In genomic region chr12:120630139-120630895, GRCh38 we compare ENCODE assay signal across 22 cellular contexts. TPM values are rescaled to one million over a fixed set of nuclear protein-coding genes. Genes with fewer than 3 reads are reported as not detected.
DNase-seq lines count a peak whose midpoint lies in the region; ATAC-seq, FAIRE-seq and TF ChIP-seq lines count a peak whose summit lies in the region.
"Had no signal": no experiment of that assay in that cellular context is flagged by ENCODE, and none has a peak within 500 bp of the region (broad histone marks: within the 10 kb centered on the region; RNA-seq: fewer than 3 reads in every experiment).

No MANE protein-coding gene starts in this region.

- intact Hi-C loops in endothelial cell of umbilical vein (cut with micrococcal nuclease): no loop called here

- DNase-seq in NCI-H1694 treated with DMSO at 0.1 percent for 48 hours (lab: John Stamatoyannopoulos, UW): peak; percentile 54
- DNase-seq in WERI-Rb-1: peak; percentile 24
- no peak for DNase-seq in endothelial cell of umbilical vein (ENCODE audit: low read depth, low spot score)
- DNase-seq in retina: peak; percentile 78
- no peak for DNase-seq in activated CD8-positive, alpha-beta memory T cell treated with anti-CD3 and anti-CD28 coated beads for 24 hours
- no peak for DNase-seq in NCI-H1930 (lab: John Stamatoyannopoulos, UW)
- DNase-seq in activated naive CD4-positive, alpha-beta T cell treated with anti-CD3 and anti-CD28 coated beads, Interleukin-2, amount 50 U/mL, for 72 hours (ENCODE audit: low spot score in 2 of 2): no peak
- DNase-seq: activated B cell treated with CpG ODN at 0.5 μM for 24 hours; activated CD4-positive, alpha-beta memory T cell treated with anti-CD3 and anti-CD28 coated beads for 36 hours; activated gamma-delta T cell; CD4-positive, alpha-beta T cell; H9; KBM-7; left ventricle myocardium superior; NCI-H2029 treated with DMSO at 0.1 percent for 48 hours; T-helper 9 cell; uterus had no signal

- no peak for ATAC-seq in activated naive CD4-positive, alpha-beta T cell treated with anti-CD3 and anti-CD28 coated beads, Interleukin-2, amount 50 U/mL, for 72 hours
- ATAC-seq: left ventricle myocardium superior had no signal

- H3K36me3 Mint-ChIP-seq in activated naive CD4-positive, alpha-beta T cell treated with anti-CD3 and anti-CD28 coated beads, Interleukin-2, amount 50 U/mL, for 72 hours: no peaks in the 10 kb centered on the region
- H3K36me3 Mint-ChIP-seq: activated CD4-positive, alpha-beta memory T cell treated with anti-CD3 and anti-CD28 coated beads for 36 hours had no signal

- H3K36me3 ChIP-seq in WERI-Rb-1 (no peaks in the 10 kb centered on the region), endothelial cell of umbilical vein (ENCODE audit: control insufficient read depth in 2 of 2, extremely low read depth in 1 of 2, insufficient read depth in 2 of 2, low read length in 2 of 2) (no peaks in the 10 kb centered on the region)
- H3K36me3 ChIP-seq: prostate gland, uterus had no signal

- POLR2A ChIA-PET in endothelial cell of umbilical vein (lab: Charles Lee): no interaction called here

- TF ChIP-seq POLR2A in endothelial cell of umbilical vein (IDR thresholded peaks at IDR 0.05; ENCODE audit: low read depth, low read length): no peak

- no peaks in the 10 kb centered on the region for H3K79me2 ChIP-seq in endothelial cell of umbilical vein (ENCODE audit: control insufficient read depth, insufficient read depth, low read length)

- no peaks in the 10 kb centered on the region for H3K9me3 Mint-ChIP-seq in activated naive CD4-positive, alpha-beta T cell treated with anti-CD3 and anti-CD28 coated beads, Interleukin-2, amount 50 U/mL, for 72 hours
- H3K9me3 Mint-ChIP-seq: activated B cell treated with CpG ODN at 0.5 μM for 24 hours; activated CD4-positive, alpha-beta memory T cell treated with anti-CD3 and anti-CD28 coated beads for 36 hours; CD4-positive, alpha-beta T cell; H9; neural crest cell had no signal

- H3K27me3 ChIP-seq in WERI-Rb-1 (ENCODE audit: insufficient read depth, low read depth, severe bottlenecking) (no peaks in the 10 kb centered on the region), endothelial cell of umbilical vein (ENCODE audit: control insufficient read depth in 2 of 2, insufficient read depth in 2 of 2, low read length in 2 of 2) (peaks cover 4 to 6% of the 10 kb centered on the region in 2 experiments)
- H3K27me3 ChIP-seq: uterus had no signal

- no peaks in the 10 kb centered on the region for H4K20me1 ChIP-seq in endothelial cell of umbilical vein (replicated peaks; ENCODE audit: control insufficient read depth, extremely low read depth, insufficient read depth, low read length)

- dilution Hi-C loops in endothelial cell of umbilical vein (cut with MboI; ENCODE audit: extremely low pct_ligation_motif_present, low sequenced_read_pairs): no loop called here

- H3K9me1 ChIP-seq in endothelial cell of umbilical vein (replicated peaks; ENCODE audit: control insufficient read depth, extremely low read depth, insufficient read depth, low read length): no peaks in the 10 kb centered on the region

- no peak overlapping the region for H3K9ac ChIP-seq in endothelial cell of umbilical vein (replicated peaks; ENCODE audit: extremely low read depth, insufficient read depth, low read length)

- TF ChIP-seq CTCF in WERI-Rb-1 (IDR thresholded peaks at IDR 0.05; ENCODE audit: low read depth, low read length): no peak
- TF ChIP-seq CTCF in endothelial cell of umbilical vein (IDR thresholded peaks at IDR 0.05; ENCODE audit: extremely low read depth in 1 of 2, insufficient read depth in 1 of 2, low read depth in 1 of 2, low read length in 2 of 2): no peak

- H3K4me3 ChIP-seq in WERI-Rb-1 (ENCODE audit: low read depth, low read length) (no peak overlapping the region), endothelial cell of umbilical vein (replicated peaks in 1 of 3; ENCODE audit: insufficient read depth in 1 of 3, low read depth in 1 of 3, low read length in 3 of 3) (no peak overlapping the region)
- H3K4me3 ChIP-seq: prostate gland, uterus had no signal

- no TSS peak for BruUV-seq in endothelial cell of umbilical vein (replicated peaks; lab: Mats Ljungman, UMichigan)

- CTCF ChIA-PET in endothelial cell of umbilical vein (lab: Charles Lee): interaction anchor here (1.7 kb wide), 1 partner anchor 10 kb away, joined by 4 read pairs; the partner anchor contains the start of gene CABP1

- H3K9me3 ChIP-seq in WERI-Rb-1 (ENCODE audit: severe bottlenecking) (no peaks in the 10 kb centered on the region), endothelial cell of umbilical vein (replicated peaks; ENCODE audit: control insufficient read depth, insufficient read depth, low read length) (no peaks in the 10 kb centered on the region)
- H3K9me3 ChIP-seq: prostate gland, uterus had no signal

- H3K27ac Mint-ChIP-seq in activated naive CD4-positive, alpha-beta T cell treated with anti-CD3 and anti-CD28 coated beads, Interleukin-2, amount 50 U/mL, for 72 hours: peak overlapping the region in 1 of 2 donors; percentile 20
- H3K27ac Mint-ChIP-seq: activated B cell treated with CpG ODN at 0.5 μM for 24 hours; activated CD4-positive, alpha-beta memory T cell treated with anti-CD3 and anti-CD28 coated beads for 36 hours; CD4-positive, alpha-beta T cell; H9 had no signal

- no peak for FAIRE-seq in endothelial cell of umbilical vein (lab: Jason Lieb, UNC)

- H2AFZ ChIP-seq in endothelial cell of umbilical vein (ENCODE audit: low read depth, low read length): no peak overlapping the region

- no peak overlapping the region for H3K4me2 ChIP-seq in endothelial cell of umbilical vein (ENCODE audit: insufficient read depth, low read length)

- H3K27ac ChIP-seq in WERI-Rb-1: no peak overlapping the region
- H3K27ac ChIP-seq in endothelial cell of umbilical vein (ENCODE audit: insufficient read depth, low read depth, low read length): no peak overlapping the region
- H3K27ac ChIP-seq: prostate gland, RWPE1, uterus had no signal

- H3K4me1 ChIP-seq in endothelial cell of umbilical vein (ENCODE audit: control insufficient read depth, extremely low read depth, insufficient read depth, low read length): no peaks in the 10 kb centered on the region
- H3K4me1 ChIP-seq: prostate gland, uterus had no signal

TF ChIP-seq in endothelial cell of umbilical vein, 7 proteins besides CTCF, POLR2A, EP300 and RAD21:
- TF ChIP-seq GATA2 (IDR thresholded peaks at IDR 0.05; ENCODE audit: insufficient read depth, insufficient read length, low read depth, low read length) (peak; percentile 10), POLR2AphosphoS5 (IDR thresholded peaks at IDR 0.05; ENCODE audit: insufficient read depth, low read depth, low read length) (no peak)

RNA-seq across cellular contexts. Expression of gene CABP1, which starts 10.1 kb away (rescaled TPM):
- 0.31 and 0.32 TPM in 2 replicates for total RNA-seq in endothelial cell of umbilical vein
- polyA plus RNA-seq in endothelial cell of umbilical vein: 0.07 TPM in 1 of 2 replicates, not detected in the other
- polyA plus RNA-seq in endothelial cell of umbilical vein (2011; cell fraction: cytosol; rRNA removed): 0.03 TPM in 1 of 2 replicates, not detected in the other
- polyA plus RNA-seq in endothelial cell of umbilical vein (2011; cell fraction: nucleus; rRNA removed): 0.12 and 0.13 TPM in 2 replicates
- 0.12 and 0.33 TPM in 2 replicates for polyA plus RNA-seq in endothelial cell of umbilical vein (2012)
- not detected in 2 replicates for polyA minus RNA-seq in endothelial cell of umbilical vein
- not detected for polyA minus RNA-seq in endothelial cell of umbilical vein (2011; cell fraction: cytosol; rRNA and poly(A)+ RNA removed)
- not detected in 2 replicates for polyA minus RNA-seq in endothelial cell of umbilical vein (2011; cell fraction: nucleus; rRNA and poly(A)+ RNA removed)
- total RNA-seq in activated naive CD4-positive, alpha-beta T cell treated with anti-CD3 and anti-CD28 coated beads, Interleukin-2, amount 50 U/mL, for 72 hours: 1 to 10 TPM in 1 of 2 donors, not detected in 1; 3.0 TPM
- total RNA-seq: dermis microvascular lymphatic vessel endothelial cell, NCI-H460 had no signal

RNA-seq across cellular contexts. Expression of gene POP5, which starts 49.1 kb away (rescaled TPM):
- total RNA-seq in endothelial cell of umbilical vein: 25.7 and 30.5 TPM in 2 replicates
- polyA plus RNA-seq in endothelial cell of umbilical vein: 56.7 and 60.2 TPM in 2 replicates
- polyA plus RNA-seq in endothelial cell of umbilical vein (2011; cell fraction: cytosol; rRNA removed): 62.8 and 72.3 TPM in 2 replicates
- 49.2 and 66.6 TPM in 2 replicates for polyA plus RNA-seq in endothelial cell of umbilical vein (2011; cell fraction: nucleus; rRNA removed)
- polyA plus RNA-seq in endothelial cell of umbilical vein (2012): 42.8 and 52.7 TPM in 2 replicates
- polyA minus RNA-seq in endothelial cell of umbilical vein: 15.9 and 19.2 TPM in 2 replicates
- 50.0 TPM for polyA minus RNA-seq in endothelial cell of umbilical vein (2011; cell fraction: cytosol; rRNA and poly(A)+ RNA removed)
- 9.8 and 10.7 TPM in 2 replicates for polyA minus RNA-seq in endothelial cell of umbilical vein (2011; cell fraction: nucleus; rRNA and poly(A)+ RNA removed)
- 10 to 100 TPM; 34.7 to 51.5 TPM for total RNA-seq in activated naive CD4-positive, alpha-beta T cell treated with anti-CD3 and anti-CD28 coated beads, Interleukin-2, amount 50 U/mL, for 72 hours

RNA-seq across cellular contexts. Expression of gene MLEC, which starts 56.6 kb away (rescaled TPM):
- total RNA-seq in endothelial cell of umbilical vein: 132 and 144 TPM in 2 replicates
- polyA plus RNA-seq in endothelial cell of umbilical vein: 18.6 and 28.4 TPM in 2 replicates
- polyA plus RNA-seq in endothelial cell of umbilical vein (2011; cell fraction: cytosol; rRNA removed): 35.9 and 42.0 TPM in 2 replicates
- 25.5 and 36.7 TPM in 2 replicates for polyA plus RNA-seq in endothelial cell of umbilical vein (2011; cell fraction: nucleus; rRNA removed)
- polyA plus RNA-seq in endothelial cell of umbilical vein (2012): 90.3 and 114 TPM in 2 replicates
- polyA minus RNA-seq in endothelial cell of umbilical vein: 81.1 and 97.0 TPM in 2 replicates
- polyA minus RNA-seq in endothelial cell of umbilical vein (2011; cell fraction: cytosol; rRNA and poly(A)+ RNA removed): 33.7 TPM
- polyA minus RNA-seq in endothelial cell of umbilical vein (2011; cell fraction: nucleus; rRNA and poly(A)+ RNA removed): 17.3 and 32.9 TPM in 2 replicates
- total RNA-seq in activated naive CD4-positive, alpha-beta T cell treated with anti-CD3 and anti-CD28 coated beads, Interleukin-2, amount 50 U/mL, for 72 hours: 10 to 100 TPM; 51.0 to 89.9 TPM

Comparison
In these comparisons a context has a peak if more than half of its experiments do, and no peak if none do; other contexts are left out.
1. DNase-seq: peak in NCI-H1694 treated with DMSO at 0.1 percent for 48 hours (single experiment), WERI-Rb-1 (single experiment) and retina (single experiment); none in endothelial cell of umbilical vein (single experiment), activated CD8-positive, alpha-beta memory T cell treated with anti-CD3 and anti-CD28 coated beads for 24 hours (single experiment), NCI-H1930 (0 of 2) and activated naive CD4-positive, alpha-beta T cell treated with anti-CD3 and anti-CD28 coated beads, Interleukin-2, amount 50 U/mL, for 72 hours (0 of 2).